In the genomic region with DNA sequence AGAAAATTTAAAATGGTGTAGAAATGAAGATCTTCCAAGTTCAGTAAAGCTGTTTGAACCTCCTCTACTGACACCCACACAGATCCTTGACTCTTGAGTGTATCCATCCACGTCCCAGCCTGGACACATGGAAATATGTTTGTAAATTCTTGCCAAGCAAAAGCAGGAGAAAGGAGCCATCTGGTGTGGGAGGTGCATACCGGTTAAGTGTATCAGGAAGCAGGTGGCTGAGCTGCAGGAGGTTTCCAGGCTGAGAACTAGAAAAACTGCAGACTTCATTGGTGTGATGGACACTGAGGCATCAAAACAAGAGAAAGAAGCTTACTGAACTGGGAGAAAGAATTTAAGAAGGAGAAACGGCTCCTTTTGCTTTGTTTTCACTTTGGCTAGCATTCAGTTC, we compare ENCODE assay signal across 1 cellular context.
TF ChIP-seq lines count a peak whose summit lies in the region.

No MANE protein-coding gene starts in this region.

TF ChIP-seq in H1, 55 proteins besides CTCF, POLR2A, EP300 and RAD21:
- TF ChIP-seq BACH1 (IDR thresholded peaks at IDR 0.05; ENCODE audit: low read length) (no peak), JUND (IDR thresholded peaks at IDR 0.05; ENCODE audit: low read length) (no peak), MAFK (IDR thresholded peaks at IDR 0.05; ENCODE audit: low read depth, low read length) (no peak), YY1 (IDR thresholded peaks at IDR 0.05; ENCODE audit: low read depth, low read length) (no peak), BCL11A (IDR thresholded peaks at IDR 0.05; ENCODE audit: low read depth in 2 of 2, low read length in 2 of 2) (no peak), CBX8 (IDR thresholded peaks at IDR 0.05; ENCODE audit: borderline replicate concordance, low read depth, low read length) (no peak), SP2 (IDR thresholded peaks at IDR 0.05; ENCODE audit: low read length) (no peak), EGR1 (IDR thresholded peaks at IDR 0.05; ENCODE audit: borderline replicate concordance, low read depth, low read length) (no peak), TAF1 (IDR thresholded peaks at IDR 0.05; ENCODE audit: low read depth, low read length) (no peak), SP1 (IDR thresholded peaks at IDR 0.05; ENCODE audit: low read depth, low read length) (no peak), EZH2 (IDR thresholded peaks at IDR 0.05; ENCODE audit: low read depth, low read length, severe bottlenecking) (no peak), CREB1 (IDR thresholded peaks at IDR 0.05) (no peak), TEAD4 (IDR thresholded peaks at IDR 0.05; ENCODE audit: low read depth, low read length) (no peak), PHF8 (conservative IDR thresholded peaks at IDR 0.05; ENCODE audit: low read depth, low read length) (no peak), RXRA (IDR thresholded peaks at IDR 0.05; ENCODE audit: insufficient read depth, low read depth, low read length) (no peak), CHD2 (IDR thresholded peaks at IDR 0.05; ENCODE audit: low read length) (no peak)
- TF ChIP-seq, protein P1, sequence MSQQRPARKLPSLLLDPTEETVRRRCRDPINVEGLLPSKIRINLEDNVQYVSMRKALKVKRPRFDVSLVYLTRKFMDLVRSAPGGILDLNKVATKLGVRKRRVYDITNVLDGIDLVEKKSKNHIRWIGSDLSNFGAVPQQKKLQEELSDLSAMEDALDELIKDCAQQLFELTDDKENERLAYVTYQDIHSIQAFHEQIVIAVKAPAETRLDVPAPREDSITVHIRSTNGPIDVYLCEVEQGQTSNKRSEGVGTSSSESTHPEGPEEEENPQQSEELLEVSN (IDR thresholded peaks at IDR 0.05): no peak
- TF ChIP-seq, protein P2, sequence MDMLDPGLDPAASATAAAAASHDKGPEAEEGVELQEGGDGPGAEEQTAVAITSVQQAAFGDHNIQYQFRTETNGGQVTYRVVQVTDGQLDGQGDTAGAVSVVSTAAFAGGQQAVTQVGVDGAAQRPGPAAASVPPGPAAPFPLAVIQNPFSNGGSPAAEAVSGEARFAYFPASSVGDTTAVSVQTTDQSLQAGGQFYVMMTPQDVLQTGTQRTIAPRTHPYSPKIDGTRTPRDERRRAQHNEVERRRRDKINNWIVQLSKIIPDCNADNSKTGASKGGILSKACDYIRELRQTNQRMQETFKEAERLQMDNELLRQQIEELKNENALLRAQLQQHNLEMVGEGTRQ (IDR thresholded peaks at IDR 0.05; ENCODE audit: low read length): no peak
